In genomic region chr3:79018671-79019136, GRCh38 we compare ENCODE assay signal across 1 cellular context.
TF ChIP-seq lines count a peak whose summit lies in the region.

No MANE protein-coding gene starts in this region.

TF ChIP-seq in HEK293, 187 proteins besides CTCF, POLR2A, EP300 and RAD21 (continued from another document):
- TF ChIP-seq KLF16 (tag by site-specific recombination; IDR thresholded peaks at IDR 0.05) (0 out of 2 replicates have a peak, but pooled peaks have one; percentile 19), ZNF501 (tag by site-specific recombination; IDR thresholded peaks at IDR 0.05) (0 out of 2 replicates have a peak, but pooled peaks have one; percentile 25), ZBTB21 (tag by site-specific recombination; IDR thresholded peaks at IDR 0.05) (no peak), OSR2 (tag by site-specific recombination; IDR thresholded peaks at IDR 0.05) (no peak), BCL11A (tag by site-specific recombination; IDR thresholded peaks at IDR 0.05; ENCODE audit: low read depth) (no peak), RBAK (tag by site-specific recombination; IDR thresholded peaks at IDR 0.05) (no peak), ZNF433 (tag by site-specific recombination; IDR thresholded peaks at IDR 0.05; ENCODE audit: low read depth) (no peak), ZNF26 (tag by site-specific recombination; IDR thresholded peaks at IDR 0.05) (no peak), ZNF140 (tag by site-specific recombination; IDR thresholded peaks at IDR 0.05) (no peak), ZNF184 (tag by site-specific recombination; IDR thresholded peaks at IDR 0.05) (no peak), ZNF37A (tag by site-specific recombination; IDR thresholded peaks at IDR 0.05) (no peak), ZNF670 (tag by site-specific recombination; IDR thresholded peaks at IDR 0.05; ENCODE audit: low read depth) (no peak), ZNF138 (tag by site-specific recombination; IDR thresholded peaks at IDR 0.05; ENCODE audit: borderline replicate concordance) (no peak), ZBTB26 (tag by site-specific recombination; optimal IDR thresholded peaks at IDR 0.05) (peak; percentile 80), ZNF121 (tag by site-specific recombination; IDR thresholded peaks at IDR 0.05) (no peak), ZIC2 (tag by site-specific recombination; IDR thresholded peaks at IDR 0.05) (peak; percentile 87), OVOL3 (tag by site-specific recombination; IDR thresholded peaks at IDR 0.05) (no peak), GLIS1 (tag by site-specific recombination; IDR thresholded peaks at IDR 0.05) (peak; percentile 59; the same call in 1 of the 2 replicates), ZNF280C (tag by site-specific recombination; IDR thresholded peaks at IDR 0.05) (no peak), PRDM10 (tag by site-specific recombination; IDR thresholded peaks at IDR 0.05) (no peak), ZNF366 (tag by site-specific recombination; conservative IDR thresholded peaks at IDR 0.05) (no peak), ZBTB7A (tag by site-specific recombination; IDR thresholded peaks at IDR 0.05; ENCODE audit: low read depth) (no peak), PRDM2 (tag by site-specific recombination; IDR thresholded peaks at IDR 0.05; ENCODE audit: borderline replicate concordance) (no peak), ZNF639 (tag by site-specific recombination; IDR thresholded peaks at IDR 0.05) (no peak), ZNF600 (tag by site-specific recombination; IDR thresholded peaks at IDR 0.05) (0 out of 2 replicates have a peak, but pooled peaks have one; percentile 7)
